Comparison of ENCODE assay signal across 8 cellular contexts in genomic region chr16:28277537-28278388, GRCh38. TPM values are rescaled to one million over a fixed set of nuclear protein-coding genes. Genes with fewer than 3 reads are reported as not detected.
A peak's percentile ranks its signal among the peaks of the same experiment; 100 is the strongest.
DNase-seq lines count a peak whose midpoint lies in the region; ATAC-seq and TF ChIP-seq lines count a peak whose summit lies in the region.

No MANE protein-coding gene starts in this region.

- peak; percentile 93 for ATAC-seq in Panc1
- peak; percentile 95 for ATAC-seq in naive thymus-derived CD4-positive, alpha-beta T cell
- no peak for ATAC-seq in HG03025 (IDR thresholded peaks at IDR 0.05; ENCODE audit: low FRiP score, unreplicated experiment)

- H3K4me1 Mint-ChIP-seq in naive thymus-derived CD4-positive, alpha-beta T cell, result peaks cover 31 to 61% (median 44%) of the 10 kb centered on the region in 7 donors

- H3K27me3 ChIP-seq in Panc1 (ENCODE audit: control insufficient read depth, insufficient read depth, low read length) (no peaks in the 10 kb centered on the region; the same call in 1 of the 2 replicates), fibroblast of lung (ENCODE audit: control insufficient read depth, insufficient read depth, low read length) (peaks cover 2% of the 10 kb centered on the region)
- H3K27me3 ChIP-seq in naive thymus-derived CD4-positive, alpha-beta T cell (ENCODE audit: control insufficient read depth in 2 of 2, insufficient read depth in 2 of 2, low read length in 2 of 2), result no peaks in the 10 kb centered on the region

- H2AFZ ChIP-seq in fibroblast of lung (ENCODE audit: low read length), result peak overlapping the region; percentile 89

- no peaks in the 10 kb centered on the region for H3K79me2 ChIP-seq in fibroblast of lung (ENCODE audit: control insufficient read depth, insufficient read depth, low read length)

- POLR2A ChIA-PET in Panc1 (lab: Charles Lee), result interaction anchor here (0.8 kb wide), 1 partner anchor 101 kb away, joined by 3 read pairs; no protein-coding TSS in a partner anchor
- POLR2A ChIA-PET in naive thymus-derived CD4-positive, alpha-beta T cell (lab: Charles Lee), result interaction anchor here (0.6 to 11.9 kb wide), 18 partner anchors 10 to 700 kb away, joined by 3 to 174 read pairs (median 4); partner anchors contain the start of genes APOBR, SBK1 and XPO6

- peak overlapping the region; percentile 93 for H3K4me2 ChIP-seq in fibroblast of lung (ENCODE audit: extremely low read depth, insufficient read depth, low read length)

- peak overlapping the region; percentile 75 to 86 (median 84) for H3K4me3 Mint-ChIP-seq in naive thymus-derived CD4-positive, alpha-beta T cell

- DNase-seq in Daoy (ENCODE audit: low read depth), result peak; percentile 78
- peak; percentile 87 for DNase-seq in KBM-7
- DNase-seq in Panc1 (ENCODE audit: low read depth, low spot score), result peak; percentile 58
- DNase-seq in activated T-helper 1 cell treated with Interleukin-2 at 50 U/mL for 16 hours (ENCODE audit: low read depth), result peak; percentile 73
- peak; percentile 62 to 75 for DNase-seq in fibroblast of lung (ENCODE audit: low read depth in 2 of 2)
- peak; percentile 70 to 88 (median 82) for DNase-seq in naive thymus-derived CD4-positive, alpha-beta T cell
- peak; percentile 66 to 68 for DNase-seq in stimulated activated CD8-positive, alpha-beta memory T cell treated with anti-CD3 and anti-CD28 coated beads, Interleukin-7, amount 100 ng/mL, for 48 hours (ENCODE audit: extremely low read depth in 1 of 2, low read depth in 1 of 2)

- no peaks in the 10 kb centered on the region for H3K9me3 Mint-ChIP-seq in naive thymus-derived CD4-positive, alpha-beta T cell

- CTCF ChIA-PET in Panc1 (lab: Charles Lee), result interaction anchor here (1.3 to 1.5 kb wide), 2 partner anchors 39 to 44 kb away, joined by 5 to 10 read pairs; no protein-coding TSS in a partner anchor
- CTCF ChIA-PET in naive thymus-derived CD4-positive, alpha-beta T cell (lab: Charles Lee), result interaction anchor here (0.7 to 7.0 kb wide), 19 partner anchors 8 to 272 kb away, joined by 3 to 124 read pairs (median 4); no protein-coding TSS in a partner anchor

- intact Hi-C loops in Panc1 (cut with micrococcal nuclease; ENCODE audit: unreplicated experiment), result loop anchor here (1.0 kb wide), 1 partner anchor 40 kb away; no protein-coding TSS in a partner anchor
- intact Hi-C loops in naive thymus-derived CD4-positive, alpha-beta T cell (cut with micrococcal nuclease), result loop anchor here (1.0 to 5.0 kb wide), 11 partner anchors 11 to 277 kb away; partner anchors contain the start of genes SBK1 (in 2 of the 2) and CLN3 (in 1 of the 2)

- H3K27ac Mint-ChIP-seq in naive thymus-derived CD4-positive, alpha-beta T cell, result peak overlapping the region; percentile 88 to 99 (median 94)

- H3K4me3 ChIP-seq in Panc1 (ENCODE audit: low read depth in 2 of 2, low read length in 2 of 2) (peak overlapping the region; percentile 38 to 62), fibroblast of lung (replicated peaks in 1 of 4; ENCODE audit: control extremely low read depth in 1 of 4, insufficient read depth in 1 of 4, low read depth in 3 of 4, low read length in 4 of 4) (peak overlapping the region; percentile 48 to 67 (median 55))
- peak overlapping the region; percentile 82 for H3K4me3 ChIP-seq in naive thymus-derived CD4-positive, alpha-beta T cell (ENCODE audit: low read length)

- H3K4me1 ChIP-seq in Panc1 (ENCODE audit: control insufficient read depth, insufficient read depth, low read length) (0 out of 2 replicates have a peak, but pooled peaks cover 3% of the 10 kb centered on the region), fibroblast of lung (ENCODE audit: control insufficient read depth, extremely low read depth, insufficient read depth, low read length) (no peaks in the 10 kb centered on the region)
- peaks cover 21 to 30% of the 10 kb centered on the region in 2 donors for H3K4me1 ChIP-seq in naive thymus-derived CD4-positive, alpha-beta T cell (ENCODE audit: control insufficient read depth in 2 of 2, insufficient read depth in 2 of 2, low read length in 2 of 2)

- H3K9ac ChIP-seq in fibroblast of lung (ENCODE audit: insufficient read depth, low read length), result no peak overlapping the region

- no peaks in the 10 kb centered on the region for H3K9me3 ChIP-seq in Panc1 (ENCODE audit: control insufficient read depth, insufficient read depth, low read depth, low read length)
- H3K9me3 ChIP-seq in fibroblast of lung (ENCODE audit: control insufficient read depth, insufficient read depth, low read depth, low read length), result no peaks in the 10 kb centered on the region
- no peaks in the 10 kb centered on the region for H3K9me3 ChIP-seq in naive thymus-derived CD4-positive, alpha-beta T cell (ENCODE audit: control insufficient read depth in 2 of 3, low read length in 3 of 3)

- H3K27ac ChIP-seq in Panc1 (ENCODE audit: low read length) (0 out of 2 replicates have a peak overlapping the region, but pooled peaks have one; percentile 34), fibroblast of lung (ENCODE audit: insufficient read depth, low read length) (no peak overlapping the region)
- peak overlapping the region; percentile 73 for H3K27ac ChIP-seq in naive thymus-derived CD4-positive, alpha-beta T cell (ENCODE audit: low read depth, low read length)

- peaks cover 0 to 30% (median 0%) of the 10 kb centered on the region in 5 donors for H3K27me3 Mint-ChIP-seq in naive thymus-derived CD4-positive, alpha-beta T cell

- H3K36me3 ChIP-seq in Panc1 (ENCODE audit: control insufficient read depth, insufficient read depth, low read length) (no peaks in the 10 kb centered on the region), fibroblast of lung (ENCODE audit: control insufficient read depth, insufficient read depth, low read length) (no peaks in the 10 kb centered on the region)
- H3K36me3 ChIP-seq in naive thymus-derived CD4-positive, alpha-beta T cell (ENCODE audit: control insufficient read depth in 2 of 3, insufficient read depth in 3 of 3, low read length in 3 of 3), result no peaks in the 10 kb centered on the region

- in situ Hi-C loops in KBM-7 (cut with MboI; ENCODE audit: low pct_unique_long_range_greater_than_20kb, low sequenced_read_pairs) (no loop called here), Panc1 (cut with HindIII; ENCODE audit: low pct_unique_long_range_greater_than_20kb, low sequenced_read_pairs) (no loop called here)

- H4K20me1 ChIP-seq in fibroblast of lung (ENCODE audit: control insufficient read depth, extremely low read depth, insufficient read depth, low read length), result no peaks in the 10 kb centered on the region

- TF ChIP-seq CTCF in Panc1 (IDR thresholded peaks at IDR 0.05) (peak; percentile 92), fibroblast of lung (conservative IDR thresholded peaks at IDR 0.05 in 1 of 2, IDR thresholded peaks at IDR 0.05 in 1 of 2; ENCODE audit: low read depth in 1 of 2, low read length in 2 of 2) (peak; percentile 89 to 92)

- H3K36me3 Mint-ChIP-seq in naive thymus-derived CD4-positive, alpha-beta T cell, result no peaks in the 10 kb centered on the region

- no TSS peak for BruUV-seq in Panc1 (replicated peaks; lab: Mats Ljungman, UMichigan)

RNA-seq across cellular contexts. Expression of gene SBK1, which starts 14.6 kb away (rescaled TPM):
- total RNA-seq in Daoy (2014; rRNA removed; shearing (Covaris generic)), result under 0.01 and 0.68 TPM in 2 replicates
- total RNA-seq in Panc1 (2021; ENCODE audit: unreplicated experiment) (2.4 TPM), fibroblast of lung (under 0.01 TPM in 2 replicates)
- 5.7 TPM for polyA plus RNA-seq in Panc1 (2012; ENCODE audit: insufficient read length)
- polyA plus RNA-seq in fibroblast of lung, result 0.01 TPM in 1 of 2 replicates, not detected in the other
- polyA plus RNA-seq in fibroblast of lung (2012), result 0.03 TPM in 1 of 2 replicates, not detected in the other
- polyA minus RNA-seq in fibroblast of lung (ENCODE audit: low replicate concordance), result not detected in 2 replicates
- total RNA-seq in naive thymus-derived CD4-positive, alpha-beta T cell, result 10 to 100 TPM in 4 of 5 experiments, 1 to 10 TPM in 1; 6.0 to 19.9 (median 17.9) TPM
- polyA plus RNA-seq in naive thymus-derived CD4-positive, alpha-beta T cell, result 10 to 100 TPM in 1 of 2 donors, 1 to 10 TPM in 1; 4.2 to 10.0 TPM
